In the genomic region with DNA sequence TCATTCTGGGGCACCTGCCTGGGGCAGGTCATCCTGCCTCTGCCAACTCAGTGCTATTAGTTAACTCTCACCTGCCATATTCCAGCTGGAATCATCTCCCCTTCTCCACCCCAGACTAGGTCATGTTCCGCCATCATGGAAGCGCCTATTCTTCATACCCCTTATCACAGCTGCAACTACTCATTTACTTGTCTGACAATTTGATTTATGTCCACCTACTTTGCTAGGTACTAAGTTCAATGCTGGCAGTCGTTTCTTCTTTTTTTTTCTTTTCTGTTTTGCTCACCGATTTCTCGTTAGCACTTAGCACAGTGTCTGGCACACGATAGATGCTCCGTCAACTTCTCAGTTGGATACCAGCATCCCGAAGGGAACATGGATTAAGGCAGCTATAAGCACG, we compare ENCODE assay signal across 16 cellular contexts. TPM values are rescaled to one million over a fixed set of nuclear protein-coding genes. Genes with fewer than 3 reads are reported as not detected.
DNase-seq lines count a peak whose midpoint lies in the region; ATAC-seq and TF ChIP-seq lines count a peak whose summit lies in the region.
"Had no signal": no experiment of that assay in that cellular context is flagged by ENCODE, and none has a peak within 500 bp of the region (broad histone marks: within the 10 kb centered on the region; RNA-seq: fewer than 3 reads in every experiment).

No MANE protein-coding gene starts in this region.

- no peak for TF ChIP-seq CTCF in Caco-2 (IDR thresholded peaks at IDR 0.05; ENCODE audit: insufficient read depth in 1 of 2, low read depth in 1 of 2, low read length in 1 of 2, severe bottlenecking in 1 of 2, unreplicated experiment in 1 of 2)
- TF ChIP-seq CTCF in WTC11 (IDR thresholded peaks at IDR 0.05), result no peak
- TF ChIP-seq CTCF in A673 (conservative IDR thresholded peaks at IDR 0.05; ENCODE audit: low read depth, low read length), result no peak

- CTCF ChIA-PET in Caco-2 (lab: Charles Lee) (no interaction called here), WTC11 (lab: Charles Lee) (no interaction called here), A673 (lab: Charles Lee) (no interaction called here)

- DNase-seq in Caco-2 (no peak), WTC11 (ENCODE audit: low spot score) (no peak), immature natural killer cell (no peak), A673 (ENCODE audit: low spot score) (no peak), SJCRH30 (no peak)
- DNase-seq in stimulated activated CD8-positive, alpha-beta memory T cell treated with anti-CD3 and anti-CD28 coated beads, Interleukin-4, amount 100 ng/mL, for 48 hours, result no peak
- DNase-seq: BE2C, islet precursor cell, KG1, midbrain, NCI-H187, NCI-H524 treated with DMSO at 0.1 percent for 48 hours, T-helper 9 cell, thyroid gland had no signal

- H3K27me3 Mint-ChIP-seq in Caco-2 (ENCODE audit: insufficient read depth, unreplicated experiment) (no peaks in the 10 kb centered on the region), WTC11 (ENCODE audit: low read depth) (peaks cover 31% of the 10 kb centered on the region), immature natural killer cell (ENCODE audit: low read depth in 3 of 3) (peaks cover 6 to 17% (median 10%) of the 10 kb centered on the region in 3 donors)

- H3K9me3 ChIP-seq in Caco-2 (no peaks in the 10 kb centered on the region), A673 (ENCODE audit: low read depth, low read length, poor library complexity, severe bottlenecking) (no peaks in the 10 kb centered on the region), SJCRH30 (replicated peaks) (no peaks in the 10 kb centered on the region)
- H3K9me3 ChIP-seq: BE2C, thyroid gland had no signal

- BruUV-seq in Caco-2 (replicated peaks; lab: Mats Ljungman, UMichigan) (no TSS peak), A673 (replicated peaks; lab: Mats Ljungman, UMichigan) (no TSS peak)

- POLR2A ChIA-PET in Caco-2 (lab: Charles Lee) (no interaction called here), WTC11 (lab: Charles Lee) (interaction anchor here (0.6 kb wide), 1 partner anchor 131 kb away, joined by 3 read pairs; no protein-coding TSS in a partner anchor), A673 (lab: Charles Lee; ENCODE audit: low non-redundant PET) (no interaction called here)

- H2AFZ ChIP-seq in ACC112 (ENCODE audit: low read length, unreplicated experiment), result no peak overlapping the region

- H3K4me1 ChIP-seq in ACC112 (ENCODE audit: control insufficient read depth, insufficient read depth, low read length, unreplicated experiment), result peaks cover 9% of the 10 kb centered on the region
- H3K4me1 ChIP-seq in Caco-2, result peaks cover 7% of the 10 kb centered on the region
- H3K4me1 ChIP-seq in A673 (ENCODE audit: insufficient read depth, low read length, poor library complexity, severe bottlenecking), result no peaks in the 10 kb centered on the region
- H3K4me1 ChIP-seq in SJCRH30, result no peaks in the 10 kb centered on the region; the same call in 1 of the 2 replicates
- H3K4me1 ChIP-seq: BE2C had no signal

- H3K27ac ChIP-seq in ACC112 (ENCODE audit: low read depth, low read length) (peak overlapping the region; percentile 64; the same call in 1 of the 2 replicates), A673 (ENCODE audit: low read depth, low read length, poor library complexity, severe bottlenecking) (no peak overlapping the region), SJCRH30 (no peak overlapping the region)

- intact Hi-C loops in Caco-2 (cut with micrococcal nuclease; ENCODE audit: unreplicated experiment) (loop anchor here (1.0 to 5.0 kb wide), 2 partner anchors 8 to 63 kb away; no protein-coding TSS in a partner anchor), A673 (cut with micrococcal nuclease; ENCODE audit: unreplicated experiment) (no loop called here)

- H3K36me3 ChIP-seq in ACC112 (ENCODE audit: insufficient read depth, low read length), result no peaks in the 10 kb centered on the region
- no peaks in the 10 kb centered on the region for H3K36me3 ChIP-seq in Caco-2 (ENCODE audit: control insufficient read depth, insufficient read depth, low read length)
- H3K36me3 ChIP-seq in A673 (ENCODE audit: insufficient read depth, low read length, poor library complexity, severe bottlenecking), result no peaks in the 10 kb centered on the region
- no peaks in the 10 kb centered on the region for H3K36me3 ChIP-seq in SJCRH30
- H3K36me3 ChIP-seq: BE2C, thyroid gland had no signal

- H3K27ac Mint-ChIP-seq in Caco-2 (ENCODE audit: unreplicated experiment), result peak overlapping the region; percentile 97
- no peak overlapping the region for H3K27ac Mint-ChIP-seq in WTC11
- no peak overlapping the region for H3K27ac Mint-ChIP-seq in immature natural killer cell

- H3K27me3 ChIP-seq in ACC112 (ENCODE audit: insufficient read depth, low read length) (no peaks in the 10 kb centered on the region), Caco-2 (replicated peaks; ENCODE audit: control insufficient read depth, insufficient read depth, low read length) (no peaks in the 10 kb centered on the region), A673 (replicated peaks; ENCODE audit: insufficient read depth, low read depth, low read length, poor library complexity) (no peaks in the 10 kb centered on the region), SJCRH30 (no peaks in the 10 kb centered on the region)
- H3K27me3 ChIP-seq: BE2C, thyroid gland had no signal

- no peak overlapping the region for H3K4me3 ChIP-seq in ACC112 (ENCODE audit: low read depth, low read length)
- no peak overlapping the region for H3K4me3 ChIP-seq in Caco-2 (ENCODE audit: low read depth, low read length)
- no peak overlapping the region for H3K4me3 ChIP-seq in A673 (ENCODE audit: low read depth, low read length, poor library complexity, severe bottlenecking)
- no peak overlapping the region for H3K4me3 ChIP-seq in SJCRH30
- H3K4me3 ChIP-seq: thyroid gland had no signal

- ATAC-seq in WTC11 (no peak), HG02678 (IDR thresholded peaks at IDR 0.05; ENCODE audit: unreplicated experiment) (no peak)

- peak overlapping the region; percentile 96 for H3K4me3 Mint-ChIP-seq in Caco-2 (ENCODE audit: unreplicated experiment)
- peak overlapping the region; percentile 72 for H3K4me3 Mint-ChIP-seq in WTC11
- peak overlapping the region; percentile 80 to 89 (median 86) for H3K4me3 Mint-ChIP-seq in immature natural killer cell

- peaks cover 36% of the 10 kb centered on the region for H3K79me2 ChIP-seq in ACC112 (ENCODE audit: control insufficient read depth, insufficient read depth, low read length, unreplicated experiment)

- peaks cover 8% of the 10 kb centered on the region for H3K4me1 Mint-ChIP-seq in Caco-2 (ENCODE audit: low read depth, unreplicated experiment)
- H3K4me1 Mint-ChIP-seq in WTC11, result peaks cover 18% of the 10 kb centered on the region
- H3K4me1 Mint-ChIP-seq in immature natural killer cell, result peaks cover 32 to 37% of the 10 kb centered on the region in 2 donors

- H3K36me3 Mint-ChIP-seq in Caco-2 (ENCODE audit: insufficient read depth, unreplicated experiment) (peaks cover 8% of the 10 kb centered on the region), WTC11 (no peaks in the 10 kb centered on the region), immature natural killer cell (no peaks in the 10 kb centered on the region)

- H3K9me3 Mint-ChIP-seq in Caco-2 (ENCODE audit: unreplicated experiment) (no peaks in the 10 kb centered on the region), WTC11 (no peaks in the 10 kb centered on the region), immature natural killer cell (no peaks in the 10 kb centered on the region)

TF ChIP-seq in WTC11, 78 proteins besides CTCF, POLR2A, EP300 and RAD21:
- TF ChIP-seq RELA (CRISPR knock-in tag; IDR thresholded peaks at IDR 0.05; ENCODE audit: borderline replicate concordance), result no peak
- TF ChIP-seq SOX15 (CRISPR knock-in tag; IDR thresholded peaks at IDR 0.05), result no peak
- no peak for TF ChIP-seq JUN (CRISPR knock-in tag; IDR thresholded peaks at IDR 0.05)
- no peak for TF ChIP-seq TEAD1 (CRISPR knock-in tag; IDR thresholded peaks at IDR 0.05)
- TF ChIP-seq NR2C2 (CRISPR knock-in tag; IDR thresholded peaks at IDR 0.05), result no peak
- TF ChIP-seq, protein P1, sequence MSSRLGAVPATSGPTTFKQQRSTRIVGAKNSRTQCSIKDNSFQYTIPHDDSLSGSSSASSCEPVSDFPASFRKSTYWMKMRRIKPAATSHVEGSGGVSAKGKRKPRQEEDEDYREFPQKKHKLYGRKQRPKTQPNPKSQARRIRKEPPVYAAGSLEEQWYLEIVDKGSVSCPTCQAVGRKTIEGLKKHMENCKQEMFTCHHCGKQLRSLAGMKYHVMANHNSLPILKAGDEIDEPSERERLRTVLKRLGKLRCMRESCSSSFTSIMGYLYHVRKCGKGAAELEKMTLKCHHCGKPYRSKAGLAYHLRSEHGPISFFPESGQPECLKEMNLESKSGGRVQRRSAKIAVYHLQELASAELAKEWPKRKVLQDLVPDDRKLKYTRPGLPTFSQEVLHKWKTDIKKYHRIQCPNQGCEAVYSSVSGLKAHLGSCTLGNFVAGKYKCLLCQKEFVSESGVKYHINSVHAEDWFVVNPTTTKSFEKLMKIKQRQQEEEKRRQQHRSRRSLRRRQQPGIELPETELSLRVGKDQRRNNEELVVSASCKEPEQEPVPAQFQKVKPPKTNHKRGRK (CRISPR knock-in tag; IDR thresholded peaks at IDR 0.05; ENCODE audit: borderline replicate concordance), result no peak
TF ChIP-seq in WTC11: peak in this region for 0.

RNA-seq across cellular contexts. Expression of gene FMR1, which starts 1.1 kb away (rescaled TPM):
- total RNA-seq in Caco-2 (2022) (53.8 and 56.8 TPM in 2 replicates), WTC11 (2021) (32.7 to 34.3 TPM (median 33.8 TPM) in 3 replicates), A673 (2021) (72.9 and 77.4 TPM in 2 replicates)
- 1 to 10 TPM; 8.9 to 9.7 (median 9.5) TPM for polyA plus RNA-seq in immature natural killer cell
- 71.9 and 80.8 TPM in 2 replicates for total RNA-seq in SJCRH30 (2014; rRNA removed; shearing (Covaris generic))
